Comparison of ENCODE assay signal across 8 cellular contexts in genomic region chr10:6202684-6203330, GRCh38. TPM values are rescaled to one million over a fixed set of nuclear protein-coding genes. Genes with fewer than 3 reads are reported as not detected.
DNase-seq lines count a peak whose midpoint lies in the region; ATAC-seq and TF ChIP-seq lines count a peak whose summit lies in the region.

PFKFB3 (plus strand) TSS chr10:6202932; CDS start chr10:6203261, 329 bp downstream.

- H3K9me3 ChIP-seq in neural cell (ENCODE audit: low read length): no peaks in the 10 kb centered on the region
- H3K9me3 ChIP-seq in stomach: no peaks in the 10 kb centered on the region

- TF ChIP-seq RAD21 in neural cell (conservative IDR thresholded peaks at IDR 0.05): peak; percentile 71

- WGBS in stomach, 5 donors: 0 to 1% (median 0%) methylated on average over 37 to 75 of the region's 75 CpGs

- H3K9me2 ChIP-seq in neural cell (ENCODE audit: insufficient read depth, low read length): no peaks in the 10 kb centered on the region

- intact Hi-C loops in stomach (cut with DNase I; ENCODE audit: low total_unique reads): loop anchor here (10.0 kb wide), 1 partner anchor 192 kb away; no protein-coding TSS in a partner anchor

- H3K79me2 ChIP-seq in neural cell (replicated peaks; ENCODE audit: insufficient read depth, low read length): peaks cover 25% of the 10 kb centered on the region

- TF ChIP-seq POLR2A in stomach (IDR thresholded peaks at IDR 0.05): peak in 2 of 4 donors; percentile 89 to 98

- H3K4me3 ChIP-seq in fibroblast of villous mesenchyme (ENCODE audit: low read depth, low read length) (peak within 1 kb of the TSS; percentile 74), neural cell (ENCODE audit: low read length) (peak within 1 kb of the TSS; percentile 96), stomach (peak within 1 kb of the TSS; percentile 77 to 88 (median 81))

- peak within 1 kb of the TSS; percentile 88 for H3K4me2 ChIP-seq in neural cell (ENCODE audit: low read length)

- peak within 1 kb of the TSS; percentile 81 for H3K27ac ChIP-seq in neural cell (ENCODE audit: low read length)
- H3K27ac ChIP-seq in stomach: peak within 1 kb of the TSS; percentile 95 to 99 (median 97)

- peak within 1 kb of the TSS; percentile 95 for H3K9ac ChIP-seq in neural cell (ENCODE audit: low read length)

- H3K36me3 ChIP-seq in neural cell (ENCODE audit: insufficient read depth, low read length) (no peaks in the 10 kb centered on the region), stomach (no peaks in the 10 kb centered on the region)

- TF ChIP-seq EP300 in neural cell (conservative IDR thresholded peaks at IDR 0.05; ENCODE audit: poor library complexity, severe bottlenecking) (peak; percentile 45), stomach (IDR thresholded peaks at IDR 0.05) (no peak)

- no peaks in the 10 kb centered on the region for H4K20me1 ChIP-seq in neural cell (ENCODE audit: insufficient read depth)

- TF ChIP-seq CTCF in fibroblast of villous mesenchyme (IDR thresholded peaks at IDR 0.05; ENCODE audit: insufficient read depth, low read depth, low read length) (peak; percentile 89), neural cell (IDR thresholded peaks at IDR 0.05; ENCODE audit: poor library complexity, severe bottlenecking) (peak; percentile 99), stomach (IDR thresholded peaks at IDR 0.05) (peak in 6 of 7 experiments; percentile 91 to 100 (median 98))

- H2AFZ ChIP-seq in neural cell (ENCODE audit: low read depth, low read length): peak within 1 kb of the TSS; percentile 88

- peaks cover 15% of the 10 kb centered on the region for H3K27me3 ChIP-seq in neural cell (ENCODE audit: insufficient read depth, low read depth, low read length)
- H3K27me3 ChIP-seq in stomach: no peaks in the 10 kb centered on the region

- DNase-seq in DMS53 treated with DMSO at 0.1 percent for 48 hours (lab: John Stamatoyannopoulos, UW; ENCODE audit: unreplicated experiment) (peak; percentile 87), HUDEP-2 (lab: John Stamatoyannopoulos, UW; ENCODE audit: unreplicated experiment in 76 of 76) (peak in 75 of 76 experiments; percentile 2 to 88 (median 66)), RPMI8226 (peak; percentile 97), fibroblast of villous mesenchyme (ENCODE audit: low read depth) (peak; percentile 96), stomach (peak; percentile 97)
- peak; percentile 96 for DNase-seq in activated effector memory CD4-positive, alpha-beta T cell treated with anti-CD3 and anti-CD28 coated beads, Interleukin-2, amount 50 U/mL, for 16 hours

- ATAC-seq in GM21367 (IDR thresholded peaks at IDR 0.05; ENCODE audit: unreplicated experiment): peak; percentile 65

- peaks cover 2% of the 10 kb centered on the region for H3F3A ChIP-seq in neural cell (ENCODE audit: insufficient read depth, low read length, poor library complexity, severe bottlenecking)

- peaks cover 17 to 69% (median 56%) of the 10 kb centered on the region in 4 donors for H3K4me1 ChIP-seq in stomach

TF ChIP-seq in neural cell, 6 proteins besides CTCF, POLR2A, EP300 and RAD21:
- TF ChIP-seq MXI1 (conservative IDR thresholded peaks at IDR 0.05; ENCODE audit: poor library complexity, severe bottlenecking) (peak; percentile 90), POLR2AphosphoS5 (IDR thresholded peaks at IDR 0.05) (peak; percentile 99), TAF1 (IDR thresholded peaks at IDR 0.05; ENCODE audit: low read depth) (peak; percentile 47), REST (IDR thresholded peaks at IDR 0.05; ENCODE audit: borderline replicate concordance) (peak; percentile 87), SMC3 (conservative IDR thresholded peaks at IDR 0.05; ENCODE audit: poor library complexity) (peak; percentile 76), EZH2 (IDR thresholded peaks at IDR 0.05; ENCODE audit: borderline replicate concordance, insufficient read depth, low read length, poor library complexity, severe bottlenecking) (no peak)

RNA-seq across cellular contexts. Expression of gene PFKFB3, which starts in this region (rescaled TPM):
- total RNA-seq in fibroblast of villous mesenchyme (26.1 and 44.9 TPM in 2 replicates), stomach (100 to 1,000 TPM in 1 of 5 donors, 10 to 100 TPM in 4; 18.0 to 199 (median 41.5) TPM)
- polyA plus RNA-seq in neural cell (33.4 and 36.2 TPM in 2 replicates), stomach (10 to 100 TPM; 17.7 to 48.3 (median 26.6) TPM)
- polyA minus RNA-seq in neural cell: 24.1 and 30.2 TPM in 2 replicates

Comparison
In these comparisons a context has a peak if more than half of its experiments do, and no peak if none do; other contexts are left out.
1. Peak in every context shown above with its lines: DNase-seq, ATAC-seq, H3K4me3 ChIP-seq and H3K27ac ChIP-seq.